Comparison of ENCODE assay signal across 12 cellular contexts in genomic region chr16:89257757-89258465, GRCh38. TPM values are rescaled to one million over a fixed set of nuclear protein-coding genes. Genes with fewer than 3 reads are reported as not detected.
DNase-seq lines count a peak whose midpoint lies in the region; ATAC-seq, FAIRE-seq and TF ChIP-seq lines count a peak whose summit lies in the region.
"Had no signal": no experiment of that assay in that cellular context is flagged by ENCODE, and none has a peak within 500 bp of the region (broad histone marks: within the 10 kb centered on the region; RNA-seq: fewer than 3 reads in every experiment).

No MANE protein-coding gene starts in this region.

- H3K36me3 ChIP-seq in kidney (ENCODE audit: control insufficient read depth in 1 of 2, insufficient read depth in 2 of 2, low read length in 2 of 2) = no peaks in the 10 kb centered on the region
- H3K36me3 ChIP-seq: HAP-1 had no signal

- H3K4me3 ChIP-seq in kidney (ENCODE audit: low read length in 2 of 2) = peak overlapping the region; percentile 29 to 71
- H3K4me3 ChIP-seq: HAP-1 had no signal

- no peaks in the 10 kb centered on the region for H3K36me3 Mint-ChIP-seq in activated naive CD4-positive, alpha-beta T cell treated with anti-CD3 and anti-CD28 coated beads, Interleukin-2, amount 50 U/mL, for 24 hours
- H3K36me3 Mint-ChIP-seq in activated T-helper 2 cell treated with anti-CD3 and anti-CD28 coated beads, Interferon-gamma antibody, Interleukin-2, Interleukin-4, amounts not matched to agents 10 μg/mL and 5 μg/mL and 100 μg/mL, durations not matched to agents 14 hours and 24 hours and 36 hours (ENCODE audit: low read depth) = peaks cover 4% of the 10 kb centered on the region
- peaks cover 4% of the 10 kb centered on the region for H3K36me3 Mint-ChIP-seq in type B pancreatic cell

- no peak for FAIRE-seq in kidney (lab: Jason Lieb, UNC)

- H3K27ac Mint-ChIP-seq in activated naive CD4-positive, alpha-beta T cell treated with anti-CD3 and anti-CD28 coated beads, Interleukin-2, amount 50 U/mL, for 24 hours = peak overlapping the region; percentile 20
- H3K27ac Mint-ChIP-seq in activated T-helper 2 cell treated with anti-CD3 and anti-CD28 coated beads, Interferon-gamma antibody, Interleukin-2, Interleukin-4, amounts not matched to agents 10 μg/mL and 5 μg/mL and 100 μg/mL, durations not matched to agents 14 hours and 24 hours and 36 hours = peak overlapping the region; percentile 15
- peak overlapping the region; percentile 66 for H3K27ac Mint-ChIP-seq in type B pancreatic cell

- no peaks in the 10 kb centered on the region for H3K9me3 ChIP-seq in kidney (ENCODE audit: control insufficient read depth in 1 of 2, low read length in 2 of 2)
- H3K9me3 ChIP-seq: HAP-1 had no signal

- intact Hi-C loops in activated T-helper 2 cell treated with anti-CD3 and anti-CD28 coated beads, Interferon-gamma antibody, Interleukin-2, Interleukin-4, amounts not matched to agents 10 μg/mL and 5 μg/mL and 100 μg/mL, durations not matched to agents 14 hours and 24 hours and 36 hours (cut with micrococcal nuclease) = loop anchor here (10.0 kb wide), 1 partner anchor 57 kb away; no protein-coding TSS in a partner anchor
- intact Hi-C loops in kidney (cut with DNase I) = no loop called here

- peak overlapping the region in 1 of 2 donors; percentile 40 for H3K9ac ChIP-seq in kidney (ENCODE audit: low read length in 2 of 2)

- peak overlapping the region; percentile 53 for H3K4me3 Mint-ChIP-seq in activated naive CD4-positive, alpha-beta T cell treated with anti-CD3 and anti-CD28 coated beads, Interleukin-2, amount 50 U/mL, for 24 hours
- peak overlapping the region; percentile 67 for H3K4me3 Mint-ChIP-seq in activated T-helper 2 cell treated with anti-CD3 and anti-CD28 coated beads, Interferon-gamma antibody, Interleukin-2, Interleukin-4, amounts not matched to agents 10 μg/mL and 5 μg/mL and 100 μg/mL, durations not matched to agents 14 hours and 24 hours and 36 hours (ENCODE audit: low read depth)
- peak overlapping the region; percentile 70 for H3K4me3 Mint-ChIP-seq in type B pancreatic cell

- DNase-seq in activated naive CD4-positive, alpha-beta T cell treated with Interleukin-2 at 50 U/mL for 16 hours = no peak
- DNase-seq in activated T-helper 2 cell treated with anti-CD3 and anti-CD28 coated beads, Interferon-gamma antibody, Interleukin-2, Interleukin-4, amounts not matched to agents 10 μg/mL and 5 μg/mL and 100 μg/mL, durations not matched to agents 14 hours and 24 hours and 36 hours (ENCODE audit: low spot score) = no peak
- DNase-seq in kidney (no peak), type B pancreatic cell (ENCODE audit: extremely low spot score, unreplicated experiment) (no peak), NCI-H510A treated with DMSO at 0.1 percent for 48 hours (lab: John Stamatoyannopoulos, UW) (no peak)
- no peak for DNase-seq in activated CD4-positive, CD25-positive, alpha-beta regulatory T cell treated with anti-CD3 and anti-CD28 coated beads, Interleukin-2, amount 50 U/mL, for 72 hours
- DNase-seq: NCI-H1436 had no signal

- H3K27me3 Mint-ChIP-seq in activated naive CD4-positive, alpha-beta T cell treated with anti-CD3 and anti-CD28 coated beads, Interleukin-2, amount 50 U/mL, for 24 hours = peaks cover 7% of the 10 kb centered on the region
- peaks cover 24% of the 10 kb centered on the region for H3K27me3 Mint-ChIP-seq in activated T-helper 2 cell treated with anti-CD3 and anti-CD28 coated beads, Interferon-gamma antibody, Interleukin-2, Interleukin-4, amounts not matched to agents 10 μg/mL and 5 μg/mL and 100 μg/mL, durations not matched to agents 14 hours and 24 hours and 36 hours (ENCODE audit: low read depth)
- peaks cover 13% of the 10 kb centered on the region for H3K27me3 Mint-ChIP-seq in type B pancreatic cell

- no peak overlapping the region for H3K27ac ChIP-seq in kidney (ENCODE audit: low read depth in 2 of 2, low read length in 2 of 2)

- peaks cover 3 to 9% of the 10 kb centered on the region in 2 donors for H3K4me1 ChIP-seq in kidney (ENCODE audit: control insufficient read depth in 1 of 2, insufficient read depth in 1 of 2, low read depth in 1 of 2, low read length in 2 of 2)
- H3K4me1 ChIP-seq: HAP-1 had no signal

- H3K4me1 Mint-ChIP-seq in activated naive CD4-positive, alpha-beta T cell treated with anti-CD3 and anti-CD28 coated beads, Interleukin-2, amount 50 U/mL, for 24 hours = peaks cover 16% of the 10 kb centered on the region
- H3K4me1 Mint-ChIP-seq in activated T-helper 2 cell treated with anti-CD3 and anti-CD28 coated beads, Interferon-gamma antibody, Interleukin-2, Interleukin-4, amounts not matched to agents 10 μg/mL and 5 μg/mL and 100 μg/mL, durations not matched to agents 14 hours and 24 hours and 36 hours (ENCODE audit: low read depth) = peaks cover 11% of the 10 kb centered on the region
- peaks cover 8% of the 10 kb centered on the region for H3K4me1 Mint-ChIP-seq in type B pancreatic cell (ENCODE audit: unreplicated experiment)

- TF ChIP-seq CTCF in kidney (IDR thresholded peaks at IDR 0.05; ENCODE audit: borderline replicate concordance, extremely low read depth, insufficient read depth) (no peak), type B pancreatic cell (conservative IDR thresholded peaks at IDR 0.05) (no peak)

- no peak for ATAC-seq in HG03442 (IDR thresholded peaks at IDR 0.05; ENCODE audit: unreplicated experiment)

- no peaks in the 10 kb centered on the region for H3K9me3 Mint-ChIP-seq in activated naive CD4-positive, alpha-beta T cell treated with anti-CD3 and anti-CD28 coated beads, Interleukin-2, amount 50 U/mL, for 24 hours
- H3K9me3 Mint-ChIP-seq in activated T-helper 2 cell treated with anti-CD3 and anti-CD28 coated beads, Interferon-gamma antibody, Interleukin-2, Interleukin-4, amounts not matched to agents 10 μg/mL and 5 μg/mL and 100 μg/mL, durations not matched to agents 14 hours and 24 hours and 36 hours = no peaks in the 10 kb centered on the region
- H3K9me3 Mint-ChIP-seq in type B pancreatic cell = no peaks in the 10 kb centered on the region

RNA-seq across cellular contexts. Expression of gene ZNF778, which starts 40.4 kb away (rescaled TPM):
- total RNA-seq in activated T-helper 2 cell treated with anti-CD3 and anti-CD28 coated beads, Interferon-gamma antibody, Interleukin-2, Interleukin-4, amounts not matched to agents 10 μg/mL and 5 μg/mL and 100 μg/mL, durations not matched to agents 14 hours and 24 hours and 36 hours = 5.6 and 7.7 TPM in 2 replicates
- 12.7 TPM for total RNA-seq in kidney
- 2.2 TPM for polyA plus RNA-seq in kidney (ENCODE audit: insufficient read depth, low read depth, low replicate concordance)
- total RNA-seq in type B pancreatic cell (ENCODE audit: low replicate concordance) = 8.2 and 14.4 TPM in 2 replicates

RNA-seq across cellular contexts. Expression of gene SLC22A31, which starts 57.6 kb away (rescaled TPM):
- 0.71 and 1.1 TPM in 2 replicates for total RNA-seq in activated T-helper 2 cell treated with anti-CD3 and anti-CD28 coated beads, Interferon-gamma antibody, Interleukin-2, Interleukin-4, amounts not matched to agents 10 μg/mL and 5 μg/mL and 100 μg/mL, durations not matched to agents 14 hours and 24 hours and 36 hours
- total RNA-seq in kidney (1.8 TPM), type B pancreatic cell (ENCODE audit: low replicate concordance) (2.9 and 5.3 TPM in 2 replicates)
- polyA plus RNA-seq in kidney (ENCODE audit: insufficient read depth, low read depth, low replicate concordance) = 0.47 TPM
- total RNA-seq: activated CD8-positive, alpha-beta memory T cell treated with anti-CD3 and anti-CD28 coated beads for 36 hours; Daoy had no signal

Comparison
In these comparisons a context has a peak if more than half of its experiments do, and no peak if none do; other contexts are left out.
1. H3K27ac Mint-ChIP-seq: peak in every context shown above with its lines; median percentile 66 in type B pancreatic cell; 20 in activated naive CD4-positive, alpha-beta T cell treated with anti-CD3 and anti-CD28 coated beads, Interleukin-2, amount 50 U/mL, for 24 hours; 15 in activated T-helper 2 cell treated with anti-CD3 and anti-CD28 coated beads, Interferon-gamma antibody, Interleukin-2, Interleukin-4, amounts not matched to agents 10 μg/mL and 5 μg/mL and 100 μg/mL, durations not matched to agents 14 hours and 24 hours and 36 hours.